ENCODE assay signal across 1 cellular context in the genomic region with DNA sequence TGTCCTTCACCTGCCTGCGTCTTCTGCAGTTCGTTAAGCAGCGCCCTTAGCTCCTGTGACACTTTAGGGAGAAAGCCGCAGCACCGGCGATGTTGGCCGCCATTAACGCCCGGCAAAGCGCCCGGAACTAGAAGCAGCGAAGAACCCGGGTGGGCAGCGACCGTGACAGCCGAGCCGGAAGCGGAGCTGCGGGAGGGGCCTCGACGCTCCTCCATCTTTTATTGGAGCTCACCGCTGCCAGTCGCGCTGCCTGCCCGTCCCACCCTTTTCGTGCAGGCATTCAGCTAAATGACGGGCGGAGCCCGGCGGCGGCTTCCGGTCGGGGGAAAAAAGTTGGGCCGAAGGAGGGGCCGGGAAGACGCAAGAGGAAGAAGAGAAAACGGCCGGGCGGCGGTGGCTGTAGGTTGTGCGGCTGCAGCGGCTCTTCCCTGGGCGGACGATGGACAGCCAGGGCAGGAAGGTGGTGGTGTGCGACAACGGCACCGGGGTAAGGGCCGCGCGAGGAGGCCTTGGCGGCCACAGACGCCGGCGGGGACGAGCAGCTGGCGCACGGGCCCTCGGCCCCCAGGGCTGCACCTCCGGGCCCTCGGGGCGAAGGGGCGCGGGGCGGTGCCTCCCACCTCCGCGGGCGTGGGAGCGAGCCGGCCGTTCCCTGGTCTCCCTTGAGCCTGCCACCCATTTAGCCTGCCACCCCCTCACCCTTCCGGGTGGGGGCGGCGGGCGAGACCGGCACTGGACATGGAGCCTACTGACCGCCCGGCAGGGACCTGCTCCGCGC.
TF ChIP-seq lines count a peak whose summit lies in the region.

TSS of gene ACTR2 (plus strand) at position 361 of the 778 bp plus-strand sequence. CDS start at position 440, 79 bp downstream.

TF ChIP-seq in HepG2, 621 proteins besides CTCF, POLR2A, EP300 and RAD21 (continued from another document and continues in another):
- TF ChIP-seq HNF1A (IDR thresholded peaks at IDR 0.05; ENCODE audit: low read depth) (no peak; the same call in 1 of the 2 replicates), HNF1A (CRISPR knock-in tag; IDR thresholded peaks at IDR 0.05; ENCODE audit: borderline replicate concordance) (0 out of 2 replicates have a peak, but pooled peaks have one; percentile 27), ZNF770 (CRISPR knock-in tag; IDR thresholded peaks at IDR 0.05) (peak; percentile 73), YEATS4 (CRISPR knock-in tag; IDR thresholded peaks at IDR 0.05; ENCODE audit: borderline replicate concordance) (peak; percentile 92), SPEN (CRISPR knock-in tag; IDR thresholded peaks at IDR 0.05; ENCODE audit: low read depth) (peak; percentile 87), ZNF589 (CRISPR knock-in tag; conservative IDR thresholded peaks at IDR 0.05) (0 out of 2 replicates have a peak, but pooled peaks have one; percentile 57), HDAC2 (CRISPR knock-in tag; IDR thresholded peaks at IDR 0.05) (peak; percentile 69), HNRNPH1 (optimal IDR thresholded peaks at IDR 0.05; ENCODE audit: low read depth, low read length) (no peak), FLYWCH1 (CRISPR knock-in tag; IDR thresholded peaks at IDR 0.05) (0 out of 2 replicates have a peak, but pooled peaks have one; percentile 47), SYNCRIP (IDR thresholded peaks at IDR 0.05; ENCODE audit: insufficient read depth, low read depth, low read length) (no peak), REXO4 (CRISPR knock-in tag; IDR thresholded peaks at IDR 0.05; ENCODE audit: borderline replicate concordance) (no peak), ZNF337 (CRISPR knock-in tag; IDR thresholded peaks at IDR 0.05; ENCODE audit: borderline replicate concordance, low read depth) (peak; percentile 87; the same call in 1 of the 2 replicates), ZSCAN20 (CRISPR knock-in tag; IDR thresholded peaks at IDR 0.05; ENCODE audit: borderline replicate concordance) (0 out of 2 replicates have a peak, but pooled peaks have one; percentile 31), ZNF274 (CRISPR knock-in tag; IDR thresholded peaks at IDR 0.05) (peak; percentile 96; the same call in 1 of the 2 replicates), ZNF34 (CRISPR knock-in tag; IDR thresholded peaks at IDR 0.05; ENCODE audit: borderline replicate concordance) (no peak), ZBTB40 (IDR thresholded peaks at IDR 0.05) (peak; percentile 67), ZBTB40 (CRISPR knock-in tag; IDR thresholded peaks at IDR 0.05) (peak; percentile 64; the same call in 1 of the 2 replicates), ELF1 (CRISPR knock-in tag; IDR thresholded peaks at IDR 0.05) (peak; percentile 94), MZF1 (CRISPR knock-in tag; IDR thresholded peaks at IDR 0.05; ENCODE audit: borderline replicate concordance) (no peak; the same call in 1 of the 2 replicates), SOX6 (IDR thresholded peaks at IDR 0.05) (no peak), SOX6 (CRISPR knock-in tag; IDR thresholded peaks at IDR 0.05) (peak; percentile 31; the same call in 1 of the 2 replicates)
- TF ChIP-seq, protein P1, sequence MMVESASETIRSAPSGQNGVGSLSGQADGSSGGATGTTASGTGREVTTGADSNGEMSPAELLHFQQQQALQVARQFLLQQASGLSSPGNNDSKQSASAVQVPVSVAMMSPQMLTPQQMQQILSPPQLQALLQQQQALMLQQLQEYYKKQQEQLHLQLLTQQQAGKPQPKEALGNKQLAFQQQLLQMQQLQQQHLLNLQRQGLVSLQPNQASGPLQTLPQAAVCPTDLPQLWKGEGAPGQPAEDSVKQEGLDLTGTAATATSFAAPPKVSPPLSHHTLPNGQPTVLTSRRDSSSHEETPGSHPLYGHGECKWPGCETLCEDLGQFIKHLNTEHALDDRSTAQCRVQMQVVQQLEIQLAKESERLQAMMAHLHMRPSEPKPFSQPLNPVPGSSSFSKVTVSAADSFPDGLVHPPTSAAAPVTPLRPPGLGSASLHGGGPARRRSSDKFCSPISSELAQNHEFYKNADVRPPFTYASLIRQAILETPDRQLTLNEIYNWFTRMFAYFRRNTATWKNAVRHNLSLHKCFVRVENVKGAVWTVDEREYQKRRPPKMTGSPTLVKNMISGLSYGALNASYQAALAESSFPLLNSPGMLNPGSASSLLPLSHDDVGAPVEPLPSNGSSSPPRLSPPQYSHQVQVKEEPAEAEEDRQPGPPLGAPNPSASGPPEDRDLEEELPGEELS (CRISPR knock-in tag; IDR thresholded peaks at IDR 0.05): peak; percentile 7; the same call in 1 of the 2 replicates
- TF ChIP-seq, protein P2, sequence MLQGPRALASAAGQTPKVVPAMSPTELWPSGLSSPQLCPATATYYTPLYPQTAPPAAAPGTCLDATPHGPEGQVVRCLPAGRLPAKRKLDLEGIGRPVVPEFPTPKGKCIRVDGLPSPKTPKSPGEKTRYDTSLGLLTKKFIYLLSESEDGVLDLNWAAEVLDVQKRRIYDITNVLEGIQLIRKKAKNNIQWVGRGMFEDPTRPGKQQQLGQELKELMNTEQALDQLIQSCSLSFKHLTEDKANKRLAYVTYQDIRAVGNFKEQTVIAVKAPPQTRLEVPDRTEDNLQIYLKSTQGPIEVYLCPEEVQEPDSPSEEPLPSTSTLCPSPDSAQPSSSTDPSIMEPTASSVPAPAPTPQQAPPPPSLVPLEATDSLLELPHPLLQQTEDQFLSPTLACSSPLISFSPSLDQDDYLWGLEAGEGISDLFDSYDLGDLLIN (CRISPR knock-in tag; IDR thresholded peaks at IDR 0.05; ENCODE audit: borderline replicate concordance): no peak
